In genomic region chr17:81517009-81517338, GRCh38 we compare ENCODE assay signal across 8 cellular contexts. TPM values are rescaled to one million over a fixed set of nuclear protein-coding genes. Genes with fewer than 3 reads are reported as not detected.
DNase-seq lines count a peak whose midpoint lies in the region; ATAC-seq and TF ChIP-seq lines count a peak whose summit lies in the region.

No MANE protein-coding gene starts in this region.

- H3K9me2 ChIP-seq in DOHH2 (replicated peaks; ENCODE audit: control insufficient read depth, low read length): no peaks in the 10 kb centered on the region
- H3K9me2 ChIP-seq in SU-DHL-6 (replicated peaks; ENCODE audit: insufficient read depth, low read length): no peaks in the 10 kb centered on the region

- H3K9ac ChIP-seq in SU-DHL-6 (ENCODE audit: low read length) (peak overlapping the region; percentile 89), rectal smooth muscle tissue (ENCODE audit: low read length) (no peak overlapping the region)

- peaks cover 51% of the 10 kb centered on the region for H3F3A ChIP-seq in DOHH2 (ENCODE audit: control insufficient read depth, insufficient read depth)
- peaks cover 53% of the 10 kb centered on the region for H3F3A ChIP-seq in SU-DHL-6 (ENCODE audit: insufficient read depth)

- no peak overlapping the region for H2AFZ ChIP-seq in SU-DHL-6 (ENCODE audit: low read depth, low read length, severe bottlenecking)

- no peak for TF ChIP-seq CTCF in DOHH2 (IDR thresholded peaks at IDR 0.05; ENCODE audit: low read depth, low read length, poor library complexity, severe bottlenecking)
- no peak for TF ChIP-seq CTCF in SU-DHL-6 (IDR thresholded peaks at IDR 0.05; ENCODE audit: insufficient read depth, low read length, poor library complexity, severe bottlenecking)
- TF ChIP-seq CTCF in fibroblast of the aortic adventitia (IDR thresholded peaks at IDR 0.05; ENCODE audit: insufficient read depth, low read length): no peak

- H3K9me3 ChIP-seq in DOHH2 (ENCODE audit: control insufficient read depth, insufficient read depth, low read length): no peaks in the 10 kb centered on the region
- H3K9me3 ChIP-seq in SU-DHL-6 (ENCODE audit: insufficient read depth, low read length): no peaks in the 10 kb centered on the region

- H3K27me3 ChIP-seq in DOHH2 (ENCODE audit: control insufficient read depth, low read length): no peaks in the 10 kb centered on the region
- no peaks in the 10 kb centered on the region for H3K27me3 ChIP-seq in SU-DHL-6 (ENCODE audit: low read length)
- H3K27me3 ChIP-seq in rectal smooth muscle tissue (ENCODE audit: control insufficient read depth, insufficient read depth, low read length): no peaks in the 10 kb centered on the region

- no peak for ATAC-seq in GM19395 (IDR thresholded peaks at IDR 0.05; ENCODE audit: unreplicated experiment)

- H4K20me1 ChIP-seq in DOHH2 (ENCODE audit: control insufficient read depth, insufficient read depth, low read depth, low read length) (peaks cover 4% of the 10 kb centered on the region; the same call in 1 of the 2 replicates), SU-DHL-6 (ENCODE audit: low read depth, low read length) (peaks cover 2% of the 10 kb centered on the region; the same call in 1 of the 2 replicates)

- H3K27ac ChIP-seq in DOHH2 (ENCODE audit: low read depth, low read length): peak overlapping the region; percentile 93
- H3K27ac ChIP-seq in SU-DHL-6 (ENCODE audit: low read depth, low read length): peak overlapping the region; percentile 95
- H3K27ac ChIP-seq in rectal smooth muscle tissue (ENCODE audit: low read depth, low read length): peak overlapping the region; percentile 100

- H3K36me3 ChIP-seq in DOHH2 (ENCODE audit: control insufficient read depth, low read length) (peaks cover 18% of the 10 kb centered on the region), SU-DHL-6 (ENCODE audit: low read length) (peaks cover 3% of the 10 kb centered on the region), rectal smooth muscle tissue (ENCODE audit: control insufficient read depth, insufficient read depth, low read length) (peaks cover 3% of the 10 kb centered on the region)

- peak overlapping the region; percentile 84 for H3K4me2 ChIP-seq in DOHH2 (ENCODE audit: low read length)
- H3K4me2 ChIP-seq in SU-DHL-6 (ENCODE audit: low read depth, low read length, poor library complexity, severe bottlenecking): peak overlapping the region; percentile 71

- H3K79me2 ChIP-seq in DOHH2 (ENCODE audit: control insufficient read depth, low read length): peaks cover 40% of the 10 kb centered on the region
- H3K79me2 ChIP-seq in SU-DHL-6 (ENCODE audit: insufficient read depth, low read length): peaks cover 6% of the 10 kb centered on the region

- H3K4me1 ChIP-seq in DOHH2 (ENCODE audit: control insufficient read depth, low read length): peaks cover 64% of the 10 kb centered on the region
- peaks cover 23% of the 10 kb centered on the region for H3K4me1 ChIP-seq in rectal smooth muscle tissue (ENCODE audit: control insufficient read depth, insufficient read depth, low read length)

- no peak for DNase-seq in fibroblast of the aortic adventitia (ENCODE audit: low read depth)
- DNase-seq in NCI-H1048 (lab: John Stamatoyannopoulos, UW): no peak
- DNase-seq in amygdala (lab: John Stamatoyannopoulos, UW): no peak
- DNase-seq in amniotic stem cell (lab: John Stamatoyannopoulos, UW): no peak

- peak overlapping the region; percentile 88 for H3K4me3 ChIP-seq in DOHH2 (ENCODE audit: low read length)
- peak overlapping the region; percentile 11 for H3K4me3 ChIP-seq in SU-DHL-6 (ENCODE audit: insufficient read depth, low read length, poor library complexity, severe bottlenecking)
- peak overlapping the region; percentile 76 for H3K4me3 ChIP-seq in fibroblast of the aortic adventitia (ENCODE audit: low read depth, low read length)
- peak overlapping the region; percentile 74 for H3K4me3 ChIP-seq in rectal smooth muscle tissue (ENCODE audit: low read length)

RNA-seq across cellular contexts. Expression of gene ACTG1, which starts 4.4 kb away (rescaled TPM):
- 3,211 and 6,650 TPM in 2 replicates for total RNA-seq in fibroblast of the aortic adventitia (ENCODE audit: low replicate concordance)

RNA-seq across cellular contexts. Expression of gene FSCN2, which starts 11.2 kb away (rescaled TPM):
- 1.3 and 1.8 TPM in 2 replicates for total RNA-seq in fibroblast of the aortic adventitia (ENCODE audit: low replicate concordance)

RNA-seq across cellular contexts. Expression of gene FAAP100, which starts 35.2 kb away (rescaled TPM):
- 31.7 and 32.4 TPM in 2 replicates for total RNA-seq in fibroblast of the aortic adventitia (ENCODE audit: low replicate concordance)

Comparison
In these comparisons a context has a peak if more than half of its experiments do, and no peak if none do; other contexts are left out.
1. H3K4me3 ChIP-seq: peak in every context shown above with its lines; median percentile 88 in DOHH2; 76 in fibroblast of the aortic adventitia; 74 in rectal smooth muscle tissue; 11 in SU-DHL-6.